In genomic region chr22:19120829-19121630, GRCh38 we compare ENCODE assay signal across 1 cellular context.
TF ChIP-seq lines count a peak whose summit lies in the region.

No MANE protein-coding gene starts in this region.

TF ChIP-seq in GM12878, 131 proteins besides CTCF, POLR2A, EP300 and RAD21:
- TF ChIP-seq, protein P1, sequence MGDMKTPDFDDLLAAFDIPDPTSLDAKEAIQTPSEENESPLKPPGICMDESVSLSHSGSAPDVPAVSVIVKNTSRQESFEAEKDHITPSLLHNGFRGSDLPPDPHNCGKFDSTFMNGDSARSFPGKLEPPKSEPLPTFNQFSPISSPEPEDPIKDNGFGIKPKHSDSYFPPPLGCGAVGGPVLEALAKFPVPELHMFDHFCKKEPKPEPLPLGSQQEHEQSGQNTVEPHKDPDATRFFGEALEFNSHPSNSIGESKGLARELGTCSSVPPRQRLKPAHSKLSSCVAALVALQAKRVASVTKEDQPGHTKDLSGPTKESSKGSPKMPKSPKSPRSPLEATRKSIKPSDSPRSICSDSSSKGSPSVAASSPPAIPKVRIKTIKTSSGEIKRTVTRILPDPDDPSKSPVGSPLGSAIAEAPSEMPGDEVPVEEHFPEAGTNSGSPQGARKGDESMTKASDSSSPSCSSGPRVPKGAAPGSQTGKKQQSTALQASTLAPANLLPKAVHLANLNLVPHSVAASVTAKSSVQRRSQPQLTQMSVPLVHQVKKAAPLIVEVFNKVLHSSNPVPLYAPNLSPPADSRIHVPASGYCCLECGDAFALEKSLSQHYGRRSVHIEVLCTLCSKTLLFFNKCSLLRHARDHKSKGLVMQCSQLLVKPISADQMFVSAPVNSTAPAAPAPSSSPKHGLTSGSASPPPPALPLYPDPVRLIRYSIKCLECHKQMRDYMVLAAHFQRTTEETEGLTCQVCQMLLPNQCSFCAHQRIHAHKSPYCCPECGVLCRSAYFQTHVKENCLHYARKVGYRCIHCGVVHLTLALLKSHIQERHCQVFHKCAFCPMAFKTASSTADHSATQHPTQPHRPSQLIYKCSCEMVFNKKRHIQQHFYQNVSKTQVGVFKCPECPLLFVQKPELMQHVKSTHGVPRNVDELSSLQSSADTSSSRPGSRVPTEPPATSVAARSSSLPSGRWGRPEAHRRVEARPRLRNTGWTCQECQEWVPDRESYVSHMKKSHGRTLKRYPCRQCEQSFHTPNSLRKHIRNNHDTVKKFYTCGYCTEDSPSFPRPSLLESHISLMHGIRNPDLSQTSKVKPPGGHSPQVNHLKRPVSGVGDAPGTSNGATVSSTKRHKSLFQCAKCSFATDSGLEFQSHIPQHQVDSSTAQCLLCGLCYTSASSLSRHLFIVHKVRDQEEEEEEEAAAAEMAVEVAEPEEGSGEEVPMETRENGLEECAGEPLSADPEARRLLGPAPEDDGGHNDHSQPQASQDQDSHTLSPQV (IDR thresholded peaks at IDR 0.05), result no peak
- TF ChIP-seq RB1 (IDR thresholded peaks at IDR 0.05; ENCODE audit: borderline replicate concordance) (no peak), LARP7 (IDR thresholded peaks at IDR 0.05) (0 out of 2 replicates have a peak, but pooled peaks have one; percentile 18)
